In the genomic region with DNA sequence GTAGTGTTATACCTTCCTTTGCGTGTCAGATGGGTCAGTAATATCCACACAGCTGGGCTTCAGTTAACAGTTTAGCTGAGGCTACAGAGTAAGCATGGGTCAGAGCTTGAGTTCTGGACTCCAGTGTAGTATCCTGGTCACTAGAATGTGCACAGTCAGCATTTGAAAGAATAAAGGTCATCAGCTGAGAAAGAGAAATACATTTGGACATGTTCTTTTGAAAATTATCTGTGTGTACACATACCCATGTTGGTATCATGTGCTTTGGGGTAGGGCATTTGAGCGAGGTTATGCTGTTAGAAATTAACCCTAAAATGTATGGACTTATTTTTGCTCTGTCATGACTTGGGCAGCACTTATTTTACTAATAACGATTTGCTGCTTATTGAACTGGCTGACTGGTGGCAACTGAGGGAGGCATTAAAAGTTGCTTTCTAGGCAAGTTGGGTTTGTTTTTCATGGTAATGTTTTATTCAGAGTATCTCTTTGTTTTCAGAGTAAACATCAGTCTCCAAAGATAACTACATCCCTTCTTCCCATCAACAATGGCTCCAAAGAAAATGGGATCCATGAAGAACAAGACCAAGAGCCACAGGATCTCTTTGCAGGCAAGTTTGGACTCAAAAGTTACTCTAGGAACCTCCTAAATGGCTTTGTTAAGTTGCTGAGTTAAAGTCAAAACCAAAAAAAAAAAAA, we compare ENCODE assay signal across 9 cellular contexts. TPM values are rescaled to one million over a fixed set of nuclear protein-coding genes. Genes with fewer than 3 reads are reported as not detected.
DNase-seq lines count a peak whose midpoint lies in the region; ATAC-seq and TF ChIP-seq lines count a peak whose summit lies in the region.
"Had no signal": no experiment of that assay in that cellular context is flagged by ENCODE, and none has a peak within 500 bp of the region (broad histone marks: within the 10 kb centered on the region; RNA-seq: fewer than 3 reads in every experiment).

No MANE protein-coding gene starts in this region.

- peaks cover 20% of the 10 kb centered on the region; the same call in 1 of the 2 replicates for H3F3A ChIP-seq in GM23248 (ENCODE audit: insufficient read depth)

- H3K27ac Mint-ChIP-seq in nephron progenitor cell, result peak overlapping the region; percentile 62

- no peaks in the 10 kb centered on the region for H3K9me3 Mint-ChIP-seq in nephron progenitor cell

- H3K4me1 Mint-ChIP-seq in nephron progenitor cell, result peaks cover 29% of the 10 kb centered on the region

- in situ Hi-C loops in GM23248 (cut with MboI), result no loop called here

- 69 to 73% methylated on average over 3 of the region's 3 CpGs for WGBS in GM23248 (ENCODE audit: low coverage in 1 of 2, low lambda C conversion rate in 2 of 2, missing lambda C conversion rate in 2 of 2), 2 experiments
- 36 to 44% methylated on average over 3 of the region's 3 CpGs for WGBS in body of pancreas, 2 donors

- TF ChIP-seq CTCF in body of pancreas (IDR thresholded peaks at IDR 0.05) (no peak), nephron progenitor cell (IDR thresholded peaks at IDR 0.05) (no peak)

- H3K4me3 ChIP-seq in GM23248, result no peak overlapping the region
- no peak overlapping the region for H3K4me3 ChIP-seq in body of pancreas

- H3K4me1 ChIP-seq in GM23248 (ENCODE audit: insufficient read depth) (peaks cover 22% of the 10 kb centered on the region), body of pancreas (peaks cover 36% of the 10 kb centered on the region)

- no peaks in the 10 kb centered on the region for H3K27me3 Mint-ChIP-seq in nephron progenitor cell (ENCODE audit: low read depth, poor library complexity)
- H3K27me3 Mint-ChIP-seq: CD4-positive, alpha-beta memory T cell had no signal

- intact Hi-C loops in body of pancreas (cut with DNase I), result no loop called here

- H2AFZ ChIP-seq in GM23248, result no peak overlapping the region

- no peaks in the 10 kb centered on the region for H3K27me3 ChIP-seq in GM23248 (replicated peaks; ENCODE audit: insufficient read depth)
- H3K27me3 ChIP-seq in body of pancreas, result no peaks in the 10 kb centered on the region

- H3K9me2 ChIP-seq in GM23248 (ENCODE audit: insufficient read depth), result no peaks in the 10 kb centered on the region

- peak; percentile 66 for ATAC-seq in body of pancreas
- ATAC-seq in HG03521 (IDR thresholded peaks at IDR 0.05; ENCODE audit: unreplicated experiment), result no peak

- H3K9ac ChIP-seq in GM23248, result peak overlapping the region; percentile 50

- H3K4me3 Mint-ChIP-seq in nephron progenitor cell, result no peak overlapping the region
- H3K4me3 Mint-ChIP-seq: CD4-positive, alpha-beta memory T cell had no signal

- TF ChIP-seq POLR2A in body of pancreas (IDR thresholded peaks at IDR 0.05), result no peak

- H3K27ac ChIP-seq in GM23248, result peak overlapping the region; percentile 89
- H3K27ac ChIP-seq in body of pancreas, result peak overlapping the region in 1 of 4 donors; percentile 35

- H3K9me3 ChIP-seq in GM23248 (ENCODE audit: low read depth) (no peaks in the 10 kb centered on the region), body of pancreas (no peaks in the 10 kb centered on the region)

- DNase-seq in GM23248 (peak; percentile 15), body of pancreas (no peak), nephron progenitor cell (no peak), NCI-H187 (lab: John Stamatoyannopoulos, UW) (no peak)
- DNase-seq in stimulated activated CD4-positive, alpha-beta T cell treated with anti-CD3 and anti-CD28 coated beads, Interleukin-2, amount 100 ng/mL, for 48 hours, result no peak
- DNase-seq: CD4-positive, alpha-beta memory T cell; central memory CD4-positive, alpha-beta T cell; NCI-H1436 had no signal

- peak overlapping the region; percentile 10 for H3K4me2 ChIP-seq in GM23248 (ENCODE audit: unreplicated experiment)

- peaks cover 38% of the 10 kb centered on the region for H3K36me3 Mint-ChIP-seq in nephron progenitor cell (ENCODE audit: low read depth)

- H3K36me3 ChIP-seq in GM23248 (ENCODE audit: low read depth) (peaks cover 15% of the 10 kb centered on the region), body of pancreas (replicated peaks in 1 of 2; ENCODE audit: insufficient read depth in 1 of 2, low read depth in 2 of 2) (peaks cover 0 to 15% of the 10 kb centered on the region in 2 donors)

- H4K20me1 ChIP-seq in GM23248 (ENCODE audit: insufficient read depth), result no peaks in the 10 kb centered on the region

- H3K79me2 ChIP-seq in GM23248 (ENCODE audit: insufficient read depth), result peaks cover 91% of the 10 kb centered on the region

RNA-seq across cellular contexts. Expression of gene SNX1, which starts 16.4 kb away (rescaled TPM):
- 34.9 and 40.5 TPM in 2 replicates for total RNA-seq in GM23248 (2014; rRNA removed; shearing (Covaris generic))
- polyA plus RNA-seq in GM23248 (2016; fragmentation: Nextera tagmentation; extraction: Ambion mirVana), result 102 and 103 TPM in 2 replicates
- total RNA-seq in body of pancreas, result 10 to 100 TPM; 26.7 to 27.4 TPM

RNA-seq across cellular contexts. Expression of gene CIAO2A, which starts 18.6 kb away (rescaled TPM):
- 40.5 and 53.9 TPM in 2 replicates for total RNA-seq in GM23248 (2014; rRNA removed; shearing (Covaris generic))
- 93.2 and 93.8 TPM in 2 replicates for polyA plus RNA-seq in GM23248 (2016; fragmentation: Nextera tagmentation; extraction: Ambion mirVana)
- total RNA-seq in body of pancreas, result 10 to 100 TPM; 48.1 to 57.1 TPM

RNA-seq across cellular contexts. Expression of gene SNX22, which starts 39.3 kb away (rescaled TPM):
- not detected in 2 replicates for total RNA-seq in GM23248 (2014; rRNA removed; shearing (Covaris generic))
- 0.66 and 0.94 TPM in 2 replicates for polyA plus RNA-seq in GM23248 (2016; fragmentation: Nextera tagmentation; extraction: Ambion mirVana)
- total RNA-seq in body of pancreas, result under 1 TPM; under 0.01 to 0.78 TPM

RNA-seq across cellular contexts. Expression of gene PPIB, which starts 50.6 kb away (rescaled TPM):
- 994 and 1,188 TPM in 2 replicates for total RNA-seq in GM23248 (2014; rRNA removed; shearing (Covaris generic))
- polyA plus RNA-seq in GM23248 (2016; fragmentation: Nextera tagmentation; extraction: Ambion mirVana), result 1,748 and 1,763 TPM in 2 replicates
- 1,000 to 10,000 TPM in 1 of 2 donors, 100 to 1,000 TPM in 1; 159 to 1,343 TPM for total RNA-seq in body of pancreas
